ENCODE assay signal across 26 cellular contexts in genomic region chr17:65030618-65031017, GRCh38. TPM values are rescaled to one million over a fixed set of nuclear protein-coding genes. Genes with fewer than 3 reads are reported as not detected.
DNase-seq lines count a peak whose midpoint lies in the region; ATAC-seq and TF ChIP-seq lines count a peak whose summit lies in the region.
"Had no signal": no experiment of that assay in that cellular context is flagged by ENCODE, and none has a peak within 500 bp of the region (broad histone marks: within the 10 kb centered on the region; RNA-seq: fewer than 3 reads in every experiment).

No MANE protein-coding gene starts in this region.

- H3K9me3 ChIP-seq in HEK293 (ENCODE audit: control insufficient read depth, insufficient read depth, low read depth, low read length): no peaks in the 10 kb centered on the region
- no peaks in the 10 kb centered on the region for H3K9me3 ChIP-seq in neutrophil
- no peaks in the 10 kb centered on the region for H3K9me3 ChIP-seq in right cardiac atrium (ENCODE audit: control insufficient read depth, low read length)
- H3K9me3 ChIP-seq: body of pancreas, prostate gland, sigmoid colon, upper lobe of left lung had no signal

- no peak overlapping the region for H3K27ac ChIP-seq in HEK293 (ENCODE audit: extremely low read depth, low read depth, low read length)
- peak overlapping the region; percentile 85 for H3K27ac ChIP-seq in neutrophil
- no peak overlapping the region for H3K27ac ChIP-seq in right cardiac atrium (ENCODE audit: low read length)
- H3K27ac ChIP-seq: 22Rv1, HL-60, prostate gland had no signal

- no peaks in the 10 kb centered on the region for H3K27me3 Mint-ChIP-seq in activated CD8-positive, alpha-beta T cell treated with anti-CD3 and anti-CD28 coated beads for 36 hours
- H3K27me3 Mint-ChIP-seq in activated CD8-positive, alpha-beta T cell treated with anti-CD3 and anti-CD28 coated beads, Interleukin-2, amount 10 ng/mL, durations not matched to agents 7 days and 5 days (ENCODE audit: low read depth): no peaks in the 10 kb centered on the region
- no peaks in the 10 kb centered on the region for H3K27me3 Mint-ChIP-seq in activated naive CD8-positive, alpha-beta T cell
- H3K27me3 Mint-ChIP-seq: central memory CD8-positive, alpha-beta T cell; dendritic cell treated with granulocyte-macrophage colony-stimulating factor and Interleukin-4, amounts not matched to agents 40 ng/mL and 50 ng/mL, for 4 days had no signal

- peaks cover 3% of the 10 kb centered on the region for H3K4me1 ChIP-seq in HEK293 (ENCODE audit: control insufficient read depth, insufficient read depth, low read length)
- H3K4me1 ChIP-seq in neutrophil (ENCODE audit: control insufficient read depth in 1 of 2, insufficient read depth in 1 of 2, low read depth in 1 of 2, low read length in 1 of 2): peaks cover 28 to 34% of the 10 kb centered on the region in 2 experiments
- H3K4me1 ChIP-seq in right cardiac atrium (ENCODE audit: control insufficient read depth, insufficient read depth, low read length): no peaks in the 10 kb centered on the region
- H3K4me1 ChIP-seq: prostate gland had no signal

- WGBS in right cardiac atrium: 93% methylated on average over 1 of the region's 1 CpG

- intact Hi-C loops in activated CD8-positive, alpha-beta T cell treated with anti-CD3 and anti-CD28 coated beads for 36 hours (cut with micrococcal nuclease): no loop called here
- intact Hi-C loops in right cardiac atrium (cut with DNase I): no loop called here

- no peak for DNase-seq in activated CD8-positive, alpha-beta T cell treated with anti-CD3 and anti-CD28 coated beads for 36 hours
- no peak for DNase-seq in activated CD8-positive, alpha-beta T cell treated with anti-CD3 and anti-CD28 coated beads, Interleukin-2, amount 10 ng/mL, durations not matched to agents 7 days and 5 days
- DNase-seq in DMS 273 treated with DMSO at 0.1 percent for 48 hours (lab: John Stamatoyannopoulos, UW) (no peak), EL (no peak), right cardiac atrium (no peak)
- DNase-seq: activated T-cell treated with anti-CD3 and anti-CD28 coated beads for 4 hours; body of pancreas; endodermal cell; glutamatergic neuron; H9; NCI-H1930; NCI-H510A treated with DMSO at 0.1 percent for 48 hours; PC-3; sigmoid colon; stimulated activated CD4-positive, alpha-beta T cell treated with anti-CD3 and anti-CD28 coated beads, Interleukin-4, amount 100 ng/mL, for 4 hours; T-helper 2 cell; upper lobe of left lung had no signal

- CTCF ChIA-PET in activated CD8-positive, alpha-beta T cell treated with anti-CD3 and anti-CD28 coated beads for 36 hours (lab: Charles Lee): no interaction called here
- CTCF ChIA-PET in activated CD8-positive, alpha-beta T cell treated with anti-CD3 and anti-CD28 coated beads, Interleukin-2, amount 10 ng/mL, durations not matched to agents 7 days and 5 days (lab: Charles Lee): no interaction called here
- CTCF ChIA-PET in HEK293 (lab: Yijun Ruan, JAX): no interaction called here

- ATAC-seq in activated CD8-positive, alpha-beta T cell treated with anti-CD3 and anti-CD28 coated beads for 36 hours: no peak
- ATAC-seq in activated CD8-positive, alpha-beta T cell treated with anti-CD3 and anti-CD28 coated beads, Interleukin-2, amount 10 ng/mL, durations not matched to agents 7 days and 5 days: no peak
- no peak for ATAC-seq in right cardiac atrium
- ATAC-seq: body of pancreas, PC-3 had no signal

- peaks cover 2% of the 10 kb centered on the region for H3K9me3 Mint-ChIP-seq in activated CD8-positive, alpha-beta T cell treated with anti-CD3 and anti-CD28 coated beads for 36 hours
- no peaks in the 10 kb centered on the region for H3K9me3 Mint-ChIP-seq in activated CD8-positive, alpha-beta T cell treated with anti-CD3 and anti-CD28 coated beads, Interleukin-2, amount 10 ng/mL, durations not matched to agents 7 days and 5 days (ENCODE audit: insufficient read depth)
- no peaks in the 10 kb centered on the region for H3K9me3 Mint-ChIP-seq in activated naive CD8-positive, alpha-beta T cell (ENCODE audit: low read depth)
- H3K9me3 Mint-ChIP-seq: central memory CD8-positive, alpha-beta T cell; dendritic cell treated with granulocyte-macrophage colony-stimulating factor and Interleukin-4, amounts not matched to agents 40 ng/mL and 50 ng/mL, for 4 days; endodermal cell; H9 had no signal

- peaks cover 36% of the 10 kb centered on the region for H3K36me3 Mint-ChIP-seq in activated CD8-positive, alpha-beta T cell treated with anti-CD3 and anti-CD28 coated beads for 36 hours (ENCODE audit: low read depth)
- peaks cover 43% of the 10 kb centered on the region for H3K36me3 Mint-ChIP-seq in activated CD8-positive, alpha-beta T cell treated with anti-CD3 and anti-CD28 coated beads, Interleukin-2, amount 10 ng/mL, durations not matched to agents 7 days and 5 days (ENCODE audit: low read depth)
- peaks cover 16% of the 10 kb centered on the region for H3K36me3 Mint-ChIP-seq in activated naive CD8-positive, alpha-beta T cell

- no peaks in the 10 kb centered on the region; a peak in 1 of 3 replicates for H3K36me3 ChIP-seq in HEK293 (ENCODE audit: control insufficient read depth in 2 of 2, insufficient read depth in 1 of 2, low read length in 2 of 2)
- H3K36me3 ChIP-seq in neutrophil: no peaks in the 10 kb centered on the region
- H3K36me3 ChIP-seq: prostate gland, sigmoid colon, upper lobe of left lung had no signal

- POLR2A ChIA-PET in activated CD8-positive, alpha-beta T cell treated with anti-CD3 and anti-CD28 coated beads for 36 hours (lab: Charles Lee): no interaction called here
- POLR2A ChIA-PET in activated CD8-positive, alpha-beta T cell treated with anti-CD3 and anti-CD28 coated beads, Interleukin-2, amount 10 ng/mL, durations not matched to agents 7 days and 5 days (lab: Charles Lee): interaction anchor here (1.8 kb wide), 1 partner anchor 45 kb away, joined by 7 read pairs; no protein-coding TSS in a partner anchor
- POLR2A ChIA-PET in HEK293 (lab: Yijun Ruan, JAX): no interaction called here

- H3K27me3 ChIP-seq in neutrophil (no peaks in the 10 kb centered on the region), right cardiac atrium (ENCODE audit: control insufficient read depth, insufficient read depth) (no peaks in the 10 kb centered on the region)
- H3K27me3 ChIP-seq: body of pancreas, sigmoid colon, upper lobe of left lung had no signal

- H3K4me3 ChIP-seq in HEK293 (ENCODE audit: low read depth, low read length) (no peak overlapping the region), neutrophil (ENCODE audit: low read depth in 1 of 2, low read length in 1 of 2) (no peak overlapping the region), right cardiac atrium (ENCODE audit: low read length) (no peak overlapping the region)
- H3K4me3 ChIP-seq: body of pancreas, prostate gland, sigmoid colon, SK-N-MC, upper lobe of left lung had no signal

- peaks cover 68% of the 10 kb centered on the region for H3K4me1 Mint-ChIP-seq in activated CD8-positive, alpha-beta T cell treated with anti-CD3 and anti-CD28 coated beads for 36 hours (ENCODE audit: low read depth)
- H3K4me1 Mint-ChIP-seq in activated CD8-positive, alpha-beta T cell treated with anti-CD3 and anti-CD28 coated beads, Interleukin-2, amount 10 ng/mL, durations not matched to agents 7 days and 5 days (ENCODE audit: low read depth): peaks cover 54% of the 10 kb centered on the region
- H3K4me1 Mint-ChIP-seq in activated naive CD8-positive, alpha-beta T cell (ENCODE audit: low read depth): peaks cover 77% of the 10 kb centered on the region
- H3K4me1 Mint-ChIP-seq: endodermal cell had no signal

- peak overlapping the region; percentile 96 for H3K27ac Mint-ChIP-seq in activated CD8-positive, alpha-beta T cell treated with anti-CD3 and anti-CD28 coated beads for 36 hours
- H3K27ac Mint-ChIP-seq in activated CD8-positive, alpha-beta T cell treated with anti-CD3 and anti-CD28 coated beads, Interleukin-2, amount 10 ng/mL, durations not matched to agents 7 days and 5 days: no peak overlapping the region
- H3K27ac Mint-ChIP-seq in activated naive CD8-positive, alpha-beta T cell: peak overlapping the region; percentile 97
- H3K27ac Mint-ChIP-seq: endodermal cell, H9 had no signal

- no peak for TF ChIP-seq CTCF in activated CD8-positive, alpha-beta T cell treated with anti-CD3 and anti-CD28 coated beads for 36 hours (IDR thresholded peaks at IDR 0.05)
- no peak for TF ChIP-seq CTCF in HEK293 (tag by site-specific recombination; IDR thresholded peaks at IDR 0.05)
- no peak for TF ChIP-seq CTCF in neutrophil (IDR thresholded peaks at IDR 0.05)

- H3K4me3 Mint-ChIP-seq in activated CD8-positive, alpha-beta T cell treated with anti-CD3 and anti-CD28 coated beads for 36 hours: no peak overlapping the region
- no peak overlapping the region for H3K4me3 Mint-ChIP-seq in activated CD8-positive, alpha-beta T cell treated with anti-CD3 and anti-CD28 coated beads, Interleukin-2, amount 10 ng/mL, durations not matched to agents 7 days and 5 days
- H3K4me3 Mint-ChIP-seq in activated naive CD8-positive, alpha-beta T cell: peak overlapping the region; percentile 33
- H3K4me3 Mint-ChIP-seq: central memory CD8-positive, alpha-beta T cell; dendritic cell treated with granulocyte-macrophage colony-stimulating factor and Interleukin-4, amounts not matched to agents 40 ng/mL and 50 ng/mL, for 4 days; endodermal cell; H9 had no signal

TF ChIP-seq in HEK293, 187 proteins besides CTCF, POLR2A, EP300 and RAD21 (continues in another document):
- TF ChIP-seq ZBTB10 (tag by site-specific recombination; IDR thresholded peaks at IDR 0.05) (no peak), ZNF121 (tag by site-specific recombination; IDR thresholded peaks at IDR 0.05) (peak; percentile 91)

RNA-seq across cellular contexts. Expression of gene GNA13, which starts 25.9 kb away (rescaled TPM):
- 10 to 100 TPM; 48.5 to 50.7 TPM for total RNA-seq in activated CD8-positive, alpha-beta T cell treated with anti-CD3 and anti-CD28 coated beads for 36 hours
- 10 to 100 TPM; 67.7 to 73.1 TPM for total RNA-seq in activated CD8-positive, alpha-beta T cell treated with anti-CD3 and anti-CD28 coated beads, Interleukin-2, amount 10 ng/mL, durations not matched to agents 7 days and 5 days
- 10 to 100 TPM; 25.4 to 30.1 (median 27.2) TPM for total RNA-seq in right cardiac atrium
- 11.7 TPM for polyA plus RNA-seq in right cardiac atrium
